ENCODE assay signal across 1 cellular context in the genomic region with DNA sequence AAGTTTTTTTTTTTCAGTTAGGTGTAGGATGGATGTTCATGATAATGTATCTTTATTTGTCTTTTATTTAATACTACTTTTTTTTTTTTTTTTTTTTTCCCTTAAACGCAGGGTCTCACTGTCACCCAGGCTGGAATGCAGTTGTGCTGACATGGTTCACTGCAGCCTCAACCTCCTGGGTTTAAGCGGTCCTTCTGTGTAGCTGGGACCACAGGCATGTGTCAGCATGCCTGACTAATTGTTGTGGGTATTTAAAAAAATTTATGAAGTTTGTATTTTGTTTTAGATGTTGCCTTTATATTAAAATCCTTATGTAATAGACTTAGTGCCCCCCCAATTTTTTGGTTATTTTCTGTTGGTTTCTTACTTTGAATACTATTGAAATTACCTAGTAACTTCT.
TF ChIP-seq lines count a peak whose summit lies in the region.

No MANE protein-coding gene starts in this region.

TF ChIP-seq in HEK293, 187 proteins besides CTCF, POLR2A, EP300 and RAD21 (continued from another document):
- TF ChIP-seq ZNF670 (tag by site-specific recombination; IDR thresholded peaks at IDR 0.05; ENCODE audit: low read depth) = no peak
- TF ChIP-seq ZNF596 (tag by site-specific recombination; IDR thresholded peaks at IDR 0.05) = no peak
- TF ChIP-seq, protein P1, sequence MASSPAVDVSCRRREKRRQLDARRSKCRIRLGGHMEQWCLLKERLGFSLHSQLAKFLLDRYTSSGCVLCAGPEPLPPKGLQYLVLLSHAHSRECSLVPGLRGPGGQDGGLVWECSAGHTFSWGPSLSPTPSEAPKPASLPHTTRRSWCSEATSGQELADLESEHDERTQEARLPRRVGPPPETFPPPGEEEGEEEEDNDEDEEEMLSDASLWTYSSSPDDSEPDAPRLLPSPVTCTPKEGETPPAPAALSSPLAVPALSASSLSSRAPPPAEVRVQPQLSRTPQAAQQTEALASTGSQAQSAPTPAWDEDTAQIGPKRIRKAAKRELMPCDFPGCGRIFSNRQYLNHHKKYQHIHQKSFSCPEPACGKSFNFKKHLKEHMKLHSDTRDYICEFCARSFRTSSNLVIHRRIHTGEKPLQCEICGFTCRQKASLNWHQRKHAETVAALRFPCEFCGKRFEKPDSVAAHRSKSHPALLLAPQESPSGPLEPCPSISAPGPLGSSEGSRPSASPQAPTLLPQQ (tag by site-specific recombination; IDR thresholded peaks at IDR 0.05) = peak; percentile 62; the same call in 1 of the 2 replicates
- no peak for TF ChIP-seq SCRT2 (tag by site-specific recombination; IDR thresholded peaks at IDR 0.05)
- TF ChIP-seq ZNF202 (tag by site-specific recombination; IDR thresholded peaks at IDR 0.05; ENCODE audit: borderline replicate concordance) = no peak
- TF ChIP-seq, protein P2, sequence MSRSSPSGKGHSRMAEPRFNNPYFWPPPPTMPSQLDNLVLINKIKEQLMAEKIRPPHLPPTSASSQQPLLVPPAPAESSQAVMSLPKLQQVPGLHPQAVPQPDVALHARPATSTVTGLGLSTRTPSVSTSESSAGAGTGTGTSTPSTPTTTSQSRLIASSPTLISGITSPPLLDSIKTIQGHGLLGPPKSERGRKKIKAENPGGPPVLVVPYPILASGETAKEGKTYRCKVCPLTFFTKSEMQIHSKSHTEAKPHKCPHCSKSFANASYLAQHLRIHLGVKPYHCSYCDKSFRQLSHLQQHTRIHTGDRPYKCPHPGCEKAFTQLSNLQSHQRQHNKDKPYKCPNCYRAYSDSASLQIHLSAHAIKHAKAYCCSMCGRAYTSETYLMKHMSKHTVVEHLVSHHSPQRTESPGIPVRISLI (tag by site-specific recombination; IDR thresholded peaks at IDR 0.05) = 0 out of 2 replicates have a peak, but pooled peaks have one; percentile 53
- TF ChIP-seq, protein P3, sequence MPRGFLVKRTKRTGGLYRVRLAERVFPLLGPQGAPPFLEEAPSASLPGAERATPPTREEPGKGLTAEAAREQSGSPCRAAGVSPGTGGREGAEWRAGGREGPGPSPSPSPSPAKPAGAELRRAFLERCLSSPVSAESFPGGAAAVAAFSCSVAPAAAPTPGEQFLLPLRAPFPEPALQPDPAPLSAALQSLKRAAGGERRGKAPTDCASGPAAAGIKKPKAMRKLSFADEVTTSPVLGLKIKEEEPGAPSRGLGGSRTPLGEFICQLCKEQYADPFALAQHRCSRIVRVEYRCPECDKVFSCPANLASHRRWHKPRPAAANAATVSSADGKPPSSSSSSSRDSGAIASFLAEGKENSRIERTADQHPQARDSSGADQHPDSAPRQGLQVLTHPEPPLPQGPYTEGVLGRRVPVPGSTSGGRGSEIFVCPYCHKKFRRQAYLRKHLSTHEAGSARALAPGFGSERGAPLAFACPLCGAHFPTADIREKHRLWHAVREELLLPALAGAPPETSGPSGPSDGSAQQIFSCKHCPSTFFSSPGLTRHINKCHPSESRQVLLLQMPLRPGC (tag by site-specific recombination; IDR thresholded peaks at IDR 0.05) = no peak
- peak; percentile 17; the same call in 1 of the 2 replicates for TF ChIP-seq GLIS1 (tag by site-specific recombination; IDR thresholded peaks at IDR 0.05)
- TF ChIP-seq, protein P4, sequence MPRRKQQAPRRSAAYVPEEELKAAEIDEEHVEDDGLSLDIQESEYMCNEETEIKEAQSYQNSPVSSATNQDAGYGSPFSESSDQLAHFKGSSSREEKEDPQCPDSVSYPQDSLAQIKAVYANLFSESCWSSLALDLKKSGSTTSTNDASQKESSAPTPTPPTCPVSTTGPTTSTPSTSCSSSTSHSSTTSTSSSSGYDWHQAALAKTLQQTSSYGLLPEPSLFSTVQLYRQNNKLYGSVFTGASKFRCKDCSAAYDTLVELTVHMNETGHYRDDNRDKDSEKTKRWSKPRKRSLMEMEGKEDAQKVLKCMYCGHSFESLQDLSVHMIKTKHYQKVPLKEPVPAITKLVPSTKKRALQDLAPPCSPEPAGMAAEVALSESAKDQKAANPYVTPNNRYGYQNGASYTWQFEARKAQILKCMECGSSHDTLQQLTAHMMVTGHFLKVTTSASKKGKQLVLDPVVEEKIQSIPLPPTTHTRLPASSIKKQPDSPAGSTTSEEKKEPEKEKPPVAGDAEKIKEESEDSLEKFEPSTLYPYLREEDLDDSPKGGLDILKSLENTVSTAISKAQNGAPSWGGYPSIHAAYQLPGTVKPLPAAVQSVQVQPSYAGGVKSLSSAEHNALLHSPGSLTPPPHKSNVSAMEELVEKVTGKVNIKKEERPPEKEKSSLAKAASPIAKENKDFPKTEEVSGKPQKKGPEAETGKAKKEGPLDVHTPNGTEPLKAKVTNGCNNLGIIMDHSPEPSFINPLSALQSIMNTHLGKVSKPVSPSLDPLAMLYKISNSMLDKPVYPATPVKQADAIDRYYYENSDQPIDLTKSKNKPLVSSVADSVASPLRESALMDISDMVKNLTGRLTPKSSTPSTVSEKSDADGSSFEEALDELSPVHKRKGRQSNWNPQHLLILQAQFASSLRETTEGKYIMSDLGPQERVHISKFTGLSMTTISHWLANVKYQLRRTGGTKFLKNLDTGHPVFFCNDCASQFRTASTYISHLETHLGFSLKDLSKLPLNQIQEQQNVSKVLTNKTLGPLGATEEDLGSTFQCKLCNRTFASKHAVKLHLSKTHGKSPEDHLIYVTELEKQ (tag by site-specific recombination; IDR thresholded peaks at IDR 0.05; ENCODE audit: borderline replicate concordance) = no peak
- no peak for TF ChIP-seq ZNF610 (tag by site-specific recombination; IDR thresholded peaks at IDR 0.05; ENCODE audit: borderline replicate concordance)
- TF ChIP-seq, protein P5, sequence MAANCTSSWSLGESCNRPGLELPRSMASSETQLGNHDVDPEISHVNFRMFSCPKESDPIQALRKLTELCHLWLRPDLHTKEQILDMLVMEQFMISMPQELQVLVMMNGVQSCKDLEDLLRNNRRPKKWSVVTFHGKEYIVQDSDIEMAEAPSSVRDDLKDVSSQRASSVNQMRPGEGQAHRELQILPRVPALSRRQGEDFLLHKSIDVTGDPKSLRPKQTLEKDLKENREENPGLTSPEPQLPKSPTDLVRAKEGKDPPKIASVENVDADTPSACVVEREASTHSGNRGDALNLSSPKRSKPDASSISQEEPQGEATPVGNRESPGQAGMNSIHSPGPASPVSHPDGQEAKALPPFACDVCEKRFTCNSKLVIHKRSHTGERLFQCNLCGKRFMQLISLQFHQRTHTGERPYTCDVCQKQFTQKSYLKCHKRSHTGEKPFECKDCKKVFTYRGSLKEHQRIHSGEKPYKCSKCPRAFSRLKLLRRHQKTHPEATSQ (tag by site-specific recombination; IDR thresholded peaks at IDR 0.05) = no peak
- TF ChIP-seq ZNF16 (tag by site-specific recombination; IDR thresholded peaks at IDR 0.05; ENCODE audit: low read depth) = no peak
- TF ChIP-seq OVOL3 (tag by site-specific recombination; IDR thresholded peaks at IDR 0.05) = no peak
- TF ChIP-seq, protein P6, sequence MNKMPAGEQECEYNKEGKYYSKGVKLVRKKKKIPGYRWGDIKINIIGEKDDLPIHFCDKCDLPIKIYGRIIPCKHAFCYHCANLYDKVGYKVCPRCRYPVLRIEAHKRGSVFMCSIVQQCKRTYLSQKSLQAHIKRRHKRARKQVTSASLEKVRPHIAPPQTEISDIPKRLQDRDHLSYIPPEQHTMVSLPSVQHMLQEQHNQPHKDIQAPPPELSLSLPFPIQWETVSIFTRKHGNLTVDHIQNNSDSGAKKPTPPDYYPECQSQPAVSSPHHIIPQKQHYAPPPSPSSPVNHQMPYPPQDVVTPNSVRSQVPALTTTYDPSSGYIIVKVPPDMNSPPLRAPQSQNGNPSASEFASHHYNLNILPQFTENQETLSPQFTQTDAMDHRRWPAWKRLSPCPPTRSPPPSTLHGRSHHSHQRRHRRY (tag by site-specific recombination; IDR thresholded peaks at IDR 0.05) = no peak
- TF ChIP-seq ZNF155 (tag by site-specific recombination; IDR thresholded peaks at IDR 0.05) = no peak
- no peak for TF ChIP-seq BCL11B (tag by site-specific recombination; IDR thresholded peaks at IDR 0.05; ENCODE audit: low read depth)
- TF ChIP-seq OSR2 (tag by site-specific recombination; IDR thresholded peaks at IDR 0.05) = peak; percentile 25; the same call in 1 of the 2 replicates
- 0 out of 2 replicates have a peak, but pooled peaks have one; percentile 15 for TF ChIP-seq ZEB2 (tag by site-specific recombination; IDR thresholded peaks at IDR 0.05)
